Comparison of ENCODE assay signal across 9 cellular contexts in the genomic region with DNA sequence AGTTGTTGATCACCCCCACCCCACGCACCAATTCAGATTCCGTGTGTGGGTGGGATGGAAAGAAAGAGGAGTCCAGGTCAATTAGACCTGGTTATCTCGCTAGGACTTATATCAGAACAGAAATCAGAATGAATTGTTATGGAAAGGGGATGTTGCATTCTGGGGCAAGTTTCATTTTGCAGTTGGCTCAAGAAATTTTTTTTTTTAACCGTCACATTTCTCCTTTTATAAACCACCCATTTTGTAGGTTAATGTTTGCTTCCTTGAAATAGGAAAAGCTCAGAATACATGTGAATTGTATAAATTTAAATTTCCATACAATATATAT. TPM values are rescaled to one million over a fixed set of nuclear protein-coding genes. Genes with fewer than 3 reads are reported as not detected.
A peak's percentile ranks its signal among the peaks of the same experiment; 100 is the strongest.
DNase-seq lines count a peak whose midpoint lies in the region; ATAC-seq and TF ChIP-seq lines count a peak whose summit lies in the region.
"Had no signal": no experiment of that assay in that cellular context is flagged by ENCODE, and none has a peak within 500 bp of the region (broad histone marks: within the 10 kb centered on the region; RNA-seq: fewer than 3 reads in every experiment).

No MANE protein-coding gene starts in this region.

- ATAC-seq in GM19467 (IDR thresholded peaks at IDR 0.05; ENCODE audit: unreplicated experiment), result no peak

- no peaks in the 10 kb centered on the region for H3K36me3 ChIP-seq in KOPT-K1 (ENCODE audit: insufficient read depth, low read length)
- no peaks in the 10 kb centered on the region for H3K36me3 ChIP-seq in spleen
- no peaks in the 10 kb centered on the region for H3K36me3 ChIP-seq in MG63

- DNase-seq in fibroblast of the aortic adventitia (ENCODE audit: low read depth), result no peak
- DNase-seq in spleen, result no peak
- no peak for DNase-seq in NAMALWA (ENCODE audit: low spot score)
- no peak for DNase-seq in hippocampal formation (lab: John Stamatoyannopoulos, UW)
- DNase-seq in MG63, result no peak
- DNase-seq: central memory CD4-positive, alpha-beta T cell had no signal

- peaks cover 0 to 60% (median 49%) of the 10 kb centered on the region in 7 donors for H3K27me3 ChIP-seq in spleen (replicated peaks in 1 of 7)
- H3K27me3 ChIP-seq in MG63, result no peaks in the 10 kb centered on the region

- intact Hi-C loops in spleen (cut with DNase I; ENCODE audit: low total_unique reads), result no loop called here

- TF ChIP-seq CTCF in WI38 (IDR thresholded peaks at IDR 0.05; ENCODE audit: low read depth, low read length) (no peak), fibroblast of the aortic adventitia (IDR thresholded peaks at IDR 0.05; ENCODE audit: insufficient read depth, low read length) (no peak), spleen (IDR thresholded peaks at IDR 0.05 in 8 of 11, conservative IDR thresholded peaks at IDR 0.05 in 3 of 11) (no peak)

- peaks cover 31 to 68% (median 47%) of the 10 kb centered on the region in 6 donors for H3K4me1 ChIP-seq in spleen

- H3K4me3 ChIP-seq in WI38 (ENCODE audit: low read depth, low read length) (peak overlapping the region; percentile 94), fibroblast of the aortic adventitia (ENCODE audit: low read depth, low read length) (peak overlapping the region; percentile 96), spleen (peak overlapping the region in 6 of 8 donors; percentile 51 to 84 (median 64)), MG63 (no peak overlapping the region)

- H3K9me3 ChIP-seq in KOPT-K1 (ENCODE audit: insufficient read depth, low read length, poor library complexity, severe bottlenecking) (no peaks in the 10 kb centered on the region), spleen (no peaks in the 10 kb centered on the region), MG63 (no peaks in the 10 kb centered on the region)

- TF ChIP-seq POLR2A in spleen (IDR thresholded peaks at IDR 0.05), result no peak

- 27 to 50% (median 31%) methylated on average over 4 of the region's 4 CpGs for WGBS in spleen, 5 donors

- H3K27ac ChIP-seq in KOPT-K1 (ENCODE audit: low read depth, low read length, poor library complexity, severe bottlenecking), result peak overlapping the region; percentile 88
- peak overlapping the region in 7 of 8 donors; percentile 68 to 89 (median 85) for H3K27ac ChIP-seq in spleen

RNA-seq across cellular contexts. Expression of a gene that starts 46.9 kb away (rescaled TPM):
- total RNA-seq in fibroblast of the aortic adventitia (ENCODE audit: low replicate concordance) (10.6 and 13.4 TPM in 2 replicates), spleen (10 to 100 TPM in 1 of 7 donors, 1 to 10 TPM in 6; 3.1 to 16.8 (median 6.7) TPM)
- polyA plus RNA-seq in spleen, result 1 to 10 TPM; 3.5 to 4.2 (median 3.8) TPM
- not detected in 2 replicates for total RNA-seq in MG63 (2014; rRNA removed; shearing (Covaris generic); ENCODE audit: low replicate concordance)
